In genomic region chr1:159015440-159015909, GRCh38 we compare ENCODE assay signal across 8 cellular contexts. TPM values are rescaled to one million over a fixed set of nuclear protein-coding genes. Genes with fewer than 3 reads are reported as not detected.
DNase-seq lines count a peak whose midpoint lies in the region; ATAC-seq and TF ChIP-seq lines count a peak whose summit lies in the region.

No MANE protein-coding gene starts in this region.

- TF ChIP-seq CTCF in Peyer's patch (IDR thresholded peaks at IDR 0.05): peak in 2 of 6 experiments; percentile 11 to 12

- peaks cover 0 to 46% (median 0%) of the 10 kb centered on the region in 3 donors for H3K36me3 ChIP-seq in Peyer's patch

- in situ Hi-C loops in G401 (cut with HindIII; ENCODE audit: low sequenced_read_pairs): no loop called here

- H3K27ac ChIP-seq in Peyer's patch: peak overlapping the region; percentile 23 to 73 (median 72)

- H3K4me3 ChIP-seq in Peyer's patch: peak overlapping the region in 3 of 4 donors; percentile 20 to 31 (median 20)

- peak; percentile 90 for ATAC-seq in HG02938 (IDR thresholded peaks at IDR 0.05; ENCODE audit: unreplicated experiment)
- ATAC-seq in Right ventricle myocardium superior (ENCODE audit: poor library complexity): peak; percentile 87

- H3K4me1 ChIP-seq in Peyer's patch: peaks cover 0 to 18% (median 8%) of the 10 kb centered on the region in 4 donors

- TF ChIP-seq POLR2A in GM18526 (IDR thresholded peaks at IDR 0.05; ENCODE audit: extremely low read depth, insufficient read length) (peak; percentile 18), Peyer's patch (IDR thresholded peaks at IDR 0.05) (no peak)

- H3K27me3 ChIP-seq in Peyer's patch: no peaks in the 10 kb centered on the region

- intact Hi-C loops in Right ventricle myocardium superior (cut with DNase I): no loop called here

- DNase-seq in Peyer's patch (peak in 2 of 3 donors; percentile 85 to 91), Right ventricle myocardium superior (peak; percentile 44), NCI-H2029 (lab: John Stamatoyannopoulos, UW) (no peak), G401 (ENCODE audit: low spot score) (no peak)
- DNase-seq in activated effector memory CD4-positive, alpha-beta T cell treated with anti-CD3 and anti-CD28 coated beads, Interleukin-2, amount 50 U/mL, for 16 hours: peak; percentile 88
- DNase-seq in stimulated activated CD4-positive, alpha-beta T cell treated with anti-CD3 and anti-CD28 coated beads, Interleukin-12 subunit alpha, Interleukin-12 subunit beta, amount 100 ng/mL, for 4 hours: peak; percentile 51

- no peaks in the 10 kb centered on the region for H3K9me3 ChIP-seq in Peyer's patch

RNA-seq across cellular contexts. Expression of gene IFI16, which starts 5.8 kb away (rescaled TPM):
- total RNA-seq in Peyer's patch: 100 to 1,000 TPM in 1 of 4 donors, 10 to 100 TPM in 3; 10.5 to 106 (median 24.9) TPM
- total RNA-seq in Right ventricle myocardium superior: 21.1 TPM
- not detected in 2 replicates for total RNA-seq in G401 (2014; rRNA removed; shearing (Covaris generic))

Comparison
In these comparisons a context has a peak if more than half of its experiments do, and no peak if none do; other contexts are left out.
1. DNase-seq: peak in Peyer's patch (2 of 3), activated effector memory CD4-positive, alpha-beta T cell treated with anti-CD3 and anti-CD28 coated beads, Interleukin-2, amount 50 U/mL, for 16 hours (single experiment), Right ventricle myocardium superior (single experiment) and stimulated activated CD4-positive, alpha-beta T cell treated with anti-CD3 and anti-CD28 coated beads, Interleukin-12 subunit alpha, Interleukin-12 subunit beta, amount 100 ng/mL, for 4 hours (single experiment); none in NCI-H2029 (single experiment) and G401 (single experiment).
2. RNA of gene IFI16, which starts 5.8 kb away (total RNA-seq): 10.5 to 106 TPM in Peyer's patch and 21.1 TPM in Right ventricle myocardium superior (single experiment); not detected in G401; every median in the first group is over 10 times any median in the second.